Comparison of ENCODE assay signal across 35 cellular contexts in genomic region chr16:8236816-8237215, GRCh38.
"Had no signal": no experiment of that assay in that cellular context is flagged by ENCODE, and none has a peak within 500 bp of the region (broad histone marks: within the 10 kb centered on the region; RNA-seq: fewer than 3 reads in every experiment).

No MANE protein-coding gene starts in this region.

- DNase-seq: Karpas-422, Kasumi-1, KBM-7, KG1, MG63, MM.1S, MV-4-11, NCI-H1048, NCI-H1092, NCI-H1092 treated with DMSO at 0.1 percent for 48 hours, NCI-H1105, NCI-H1105 treated with DMSO at 0.1 percent for 48 hours, NCI-H1417, NCI-H1417 treated with DMSO at 0.1 percent for 48 hours, NCI-H1436, NCI-H1436 treated with DMSO at 0.1 percent for 48 hours, NCI-H146, NCI-H1694, NCI-H1694 treated with DMSO at 0.1 percent for 48 hours, NCI-H187, NCI-H187 treated with DMSO at 0.1 percent for 48 hours, NCI-H1930, NCI-H2029, NCI-H2029 treated with DMSO at 0.1 percent for 48 hours, NCI-H2081, NCI-H2081 treated with DMSO at 0.1 percent for 48 hours, NCI-H2107, NCI-H2171, NCI-H2171 treated with DMSO at 0.1 percent for 48 hours, NCI-H2227 treated with DMSO at 0.1 percent for 48 hours, NCI-H226, NCI-H345, NCI-H446 treated with DMSO at 0.1 percent for 48 hours, NCI-H510A had no signal

- H3K9ac ChIP-seq: KMS-11 had no signal

- H3K4me3 ChIP-seq: MG63 had no signal

- H3K9me3 ChIP-seq: MG63 had no signal

- H3K4me2 ChIP-seq: KMS-11 had no signal

- H3K36me3 ChIP-seq: MG63 had no signal

- H3K27ac ChIP-seq: KMS-11 had no signal
